Comparison of ENCODE assay signal across 12 cellular contexts in genomic region chr14:100107236-100107635, GRCh38. TPM values are rescaled to one million over a fixed set of nuclear protein-coding genes. Genes with fewer than 3 reads are reported as not detected.
DNase-seq lines count a peak whose midpoint lies in the region; ATAC-seq and TF ChIP-seq lines count a peak whose summit lies in the region.
"Had no signal": no experiment of that assay in that cellular context is flagged by ENCODE, and none has a peak within 500 bp of the region (broad histone marks: within the 10 kb centered on the region; RNA-seq: fewer than 3 reads in every experiment).

No MANE protein-coding gene starts in this region.

- H3K27me3 Mint-ChIP-seq in CD14-positive monocyte (ENCODE audit: low read depth in 3 of 3) (peaks cover 0 to 4% (median 1%) of the 10 kb centered on the region in 3 donors), IgD-negative memory B cell (no peaks in the 10 kb centered on the region), MCF 10A (ENCODE audit: insufficient read depth, unreplicated experiment) (no peaks in the 10 kb centered on the region)
- H3K27me3 Mint-ChIP-seq: brain had no signal

- H3K4me3 Mint-ChIP-seq in CD14-positive monocyte, result no peak overlapping the region
- H3K4me3 Mint-ChIP-seq in IgD-negative memory B cell, result peak overlapping the region in 1 of 4 donors; percentile 47
- H3K4me3 Mint-ChIP-seq in MCF 10A (ENCODE audit: unreplicated experiment), result peak overlapping the region; percentile 43
- H3K4me3 Mint-ChIP-seq: brain had no signal

- H3K27ac ChIP-seq in neutrophil (peak overlapping the region; percentile 81), brain microvascular endothelial cell (no peak overlapping the region)

- no peaks in the 10 kb centered on the region for H3K9me3 ChIP-seq in neutrophil

- in situ Hi-C loops in brain microvascular endothelial cell (cut with HindIII; ENCODE audit: low pct_ligation_motif_present, low sequenced_read_pairs), result no loop called here

- POLR2A ChIA-PET in MCF 10A (lab: Yijun Ruan, JAX), result interaction anchor here (0.8 to 3.0 kb wide), 10 partner anchors 11 to 126 kb away, joined by 3 to 21 read pairs (median 5); no protein-coding TSS in a partner anchor

- H3K4me1 ChIP-seq in neutrophil (ENCODE audit: control insufficient read depth in 1 of 2, insufficient read depth in 1 of 2, low read depth in 1 of 2, low read length in 1 of 2), result peaks cover 46 to 54% of the 10 kb centered on the region in 2 experiments

- BruUV-seq in MCF 10A (replicated peaks; lab: Mats Ljungman, UMichigan), result no TSS peak

- peaks cover 41 to 53% of the 10 kb centered on the region in 2 donors for H3K36me3 Mint-ChIP-seq in CD14-positive monocyte
- H3K36me3 Mint-ChIP-seq in IgD-negative memory B cell, result peaks cover 5% of the 10 kb centered on the region
- H3K36me3 Mint-ChIP-seq in MCF 10A (ENCODE audit: insufficient read depth, unreplicated experiment), result no peaks in the 10 kb centered on the region

- CTCF ChIA-PET in MCF 10A (lab: Yijun Ruan, JAX), result interaction anchor here (0.5 to 10.9 kb wide), 25 partner anchors 7 to 160 kb away, joined by 3 to 188 read pairs (median 7); no protein-coding TSS in a partner anchor

- DNase-seq in CD14-positive monocyte (ENCODE audit: low spot score), result no peak
- peak; percentile 87 for DNase-seq in MCF 10A (ENCODE audit: unreplicated experiment)
- DNase-seq in brain microvascular endothelial cell, result no peak
- DNase-seq in NK-92 treated with Interleukin-12 subunit alpha and Interleukin-12 subunit beta, amount 100 ng/mL, for 24 hours (lab: John Stamatoyannopoulos, UW), result no peak
- DNase-seq: MM.1S, NCI-H510A treated with DMSO at 0.1 percent for 48 hours had no signal

- ATAC-seq in GM21529 (IDR thresholded peaks at IDR 0.05; ENCODE audit: unreplicated experiment) (no peak), GM19328 (IDR thresholded peaks at IDR 0.05; ENCODE audit: unreplicated experiment) (no peak)

- no peaks in the 10 kb centered on the region for H3K9me3 Mint-ChIP-seq in CD14-positive monocyte
- H3K9me3 Mint-ChIP-seq in IgD-negative memory B cell, result no peaks in the 10 kb centered on the region
- H3K9me3 Mint-ChIP-seq in MCF 10A (ENCODE audit: unreplicated experiment), result no peaks in the 10 kb centered on the region
- H3K9me3 Mint-ChIP-seq: brain had no signal

- H3K4me1 Mint-ChIP-seq in CD14-positive monocyte, result peaks cover 40% of the 10 kb centered on the region
- H3K4me1 Mint-ChIP-seq in IgD-negative memory B cell, result peaks cover 26 to 53% (median 39%) of the 10 kb centered on the region in 3 donors
- H3K4me1 Mint-ChIP-seq in MCF 10A (ENCODE audit: insufficient read depth, unreplicated experiment), result peaks cover 44% of the 10 kb centered on the region

- H3K4me3 ChIP-seq in neutrophil (ENCODE audit: low read depth in 1 of 2, low read length in 1 of 2) (no peak overlapping the region), brain microvascular endothelial cell (ENCODE audit: low read depth, low read length) (no peak overlapping the region)

- intact Hi-C loops in CD14-positive monocyte (cut with micrococcal nuclease) (loop anchor here (5.0 kb wide), 3 partner anchors 35 to 125 kb away; partner anchors contain the start of gene EVL (in 1 of the 2)), MCF 10A (cut with micrococcal nuclease) (no loop called here)

- H3K27ac Mint-ChIP-seq in CD14-positive monocyte (peak overlapping the region; percentile 86 to 94 (median 91)), IgD-negative memory B cell (peak overlapping the region; percentile 33 to 69 (median 63)), MCF 10A (ENCODE audit: low read depth, unreplicated experiment) (peak overlapping the region; percentile 70)

- H3K27me3 ChIP-seq in neutrophil (no peaks in the 10 kb centered on the region), brain microvascular endothelial cell (replicated peaks) (no peaks in the 10 kb centered on the region)

- no peak for TF ChIP-seq CTCF in CD14-positive monocyte (IDR thresholded peaks at IDR 0.05)
- TF ChIP-seq CTCF in MCF 10A (IDR thresholded peaks at IDR 0.05; ENCODE audit: unreplicated experiment), result no peak
- TF ChIP-seq CTCF in neutrophil (IDR thresholded peaks at IDR 0.05), result no peak
- TF ChIP-seq CTCF in brain microvascular endothelial cell (IDR thresholded peaks at IDR 0.05; ENCODE audit: low read depth, low read length, missing control alignments), result no peak

- H3K36me3 ChIP-seq in neutrophil, result no peaks in the 10 kb centered on the region
- no peaks in the 10 kb centered on the region for H3K36me3 ChIP-seq in brain microvascular endothelial cell (replicated peaks)

RNA-seq across cellular contexts. Expression of gene EVL, which starts 42.0 kb away (rescaled TPM):
- polyA plus RNA-seq in CD14-positive monocyte (1 to 10 TPM; 3.2 to 6.7 TPM), IgD-negative memory B cell (73.3 TPM)
- total RNA-seq in MCF 10A (2022), result 52.5 and 55.4 TPM in 2 replicates

RNA-seq across cellular contexts. Expression of gene DEGS2, which starts 52.2 kb away (rescaled TPM):
- polyA plus RNA-seq in CD14-positive monocyte (under 1 TPM in 1 of 2 donors, not detected in 1; 0.36 TPM), IgD-negative memory B cell (6.5 TPM)
- 0.07 and 0.39 TPM in 2 replicates for total RNA-seq in MCF 10A (2022)
- polyA plus RNA-seq: BJ had no signal
